ENCODE assay signal across 22 cellular contexts in the genomic region with DNA sequence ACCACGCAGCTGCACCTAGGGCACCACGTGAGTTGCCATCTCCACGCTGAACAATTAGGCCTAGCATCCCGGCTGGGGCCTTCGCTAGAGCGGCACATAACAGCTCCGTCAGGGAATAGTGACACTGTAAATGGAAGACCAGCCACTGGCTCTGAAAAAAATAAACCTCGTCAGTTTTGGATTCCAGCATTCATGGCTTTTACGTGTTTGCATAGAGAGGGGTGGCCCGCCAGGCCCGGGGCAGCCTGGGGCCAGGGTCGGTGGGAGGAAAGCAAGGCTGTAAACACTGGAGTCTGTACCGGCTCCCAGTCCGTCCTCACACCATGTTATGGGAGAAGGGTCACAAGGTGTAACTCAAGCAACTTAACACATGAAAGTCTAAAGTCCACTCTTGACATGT. TPM values are rescaled to one million over a fixed set of nuclear protein-coding genes. Genes with fewer than 3 reads are reported as not detected.
"Had no signal": no experiment of that assay in that cellular context is flagged by ENCODE, and none has a peak within 500 bp of the region (broad histone marks: within the 10 kb centered on the region; RNA-seq: fewer than 3 reads in every experiment).

No MANE protein-coding gene starts in this region.

- H3K4me3 Mint-ChIP-seq: naive thymus-derived CD8-positive, alpha-beta T cell; stimulated activated naive B cell treated with anti-CD40 and anti-IgM and Interleukin-4, amounts not matched to agents 10 μg/mL and 1 μg/mL and 100 μg/mL, for 72 hours; stimulated activated naive CD8-positive, alpha-beta T cell treated with anti-CD3 and anti-CD28 coated beads, Interleukin-15, amount 100 ng/mL, for 72 hours had no signal

- ATAC-seq: gastroesophageal sphincter; left cardiac atrium; left ventricle myocardium superior; naive thymus-derived CD8-positive, alpha-beta T cell; sciatic nerve; stimulated activated naive B cell treated with anti-CD40 and anti-IgM and Interleukin-4, amounts not matched to agents 10 μg/mL and 1 μg/mL and 100 μg/mL, for 72 hours; stimulated activated naive CD8-positive, alpha-beta T cell treated with anti-CD3 and anti-CD28 coated beads, Interleukin-15, amount 100 ng/mL, for 72 hours had no signal

- DNase-seq: cortex of kidney; dorsolateral prefrontal cortex; effector memory CD4-positive, alpha-beta T cell; esophagus squamous epithelium; foreskin fibroblast; kidney; left cardiac atrium; left ventricle myocardium superior; stimulated activated CD4-positive, alpha-beta T cell treated with anti-CD3 and anti-CD28 coated beads, Interleukin-4, amount 100 ng/mL, for 4 hours; stimulated activated naive B cell treated with anti-CD40 and anti-IgM and Interleukin-4, amounts not matched to agents 10 μg/mL and 1 μg/mL and 100 μg/mL, for 72 hours; testis; uterus had no signal

- H3K27me3 Mint-ChIP-seq: naive thymus-derived CD8-positive, alpha-beta T cell; stimulated activated naive CD8-positive, alpha-beta T cell treated with anti-CD3 and anti-CD28 coated beads, Interleukin-15, amount 100 ng/mL, for 72 hours had no signal

- H3K27ac Mint-ChIP-seq: stimulated activated naive B cell treated with anti-CD40 and anti-IgM and Interleukin-4, amounts not matched to agents 10 μg/mL and 1 μg/mL and 100 μg/mL, for 72 hours; stimulated activated naive CD8-positive, alpha-beta T cell treated with anti-CD3 and anti-CD28 coated beads, Interleukin-15, amount 100 ng/mL, for 72 hours had no signal

- H3K9me3 Mint-ChIP-seq: naive thymus-derived CD8-positive, alpha-beta T cell; stimulated activated naive B cell treated with anti-CD40 and anti-IgM and Interleukin-4, amounts not matched to agents 10 μg/mL and 1 μg/mL and 100 μg/mL, for 72 hours; stimulated activated naive CD8-positive, alpha-beta T cell treated with anti-CD3 and anti-CD28 coated beads, Interleukin-15, amount 100 ng/mL, for 72 hours had no signal

RNA-seq across cellular contexts. Expression of gene CCNI2, which starts 11.2 kb away (rescaled TPM):
- total RNA-seq: gastroesophageal sphincter, left cardiac atrium, lung microvascular endothelial cell, osteoblast, pulmonary artery endothelial cell, skeletal muscle tissue, subcutaneous adipose tissue, tibial nerve, uterus had no signal

RNA-seq across cellular contexts. Expression of gene SOWAHA, which starts 54.7 kb away (rescaled TPM):
- total RNA-seq: lung microvascular endothelial cell; naive thymus-derived CD8-positive, alpha-beta T cell; pulmonary artery endothelial cell had no signal
